Comparison of ENCODE assay signal across 10 cellular contexts in the genomic region with DNA sequence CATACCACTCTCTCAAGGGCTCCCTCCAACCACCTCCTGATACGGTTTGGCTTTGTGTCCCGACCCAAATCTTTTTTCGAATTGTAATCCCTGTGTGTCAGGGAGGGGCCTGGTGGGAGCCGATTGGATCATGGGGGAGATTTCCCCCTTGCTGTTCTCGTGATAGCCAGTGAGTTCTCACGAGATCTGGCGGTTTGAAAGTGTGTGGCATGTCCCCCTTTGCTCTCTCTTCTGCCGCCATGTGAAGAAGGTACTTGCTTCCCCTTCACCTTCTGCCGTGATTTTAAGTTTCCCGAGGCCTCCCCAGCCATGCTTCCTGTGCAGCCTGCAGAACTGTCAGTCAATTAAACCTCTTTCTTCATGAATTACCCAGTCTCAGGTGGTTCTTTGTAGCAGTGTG. TPM values are rescaled to one million over a fixed set of nuclear protein-coding genes. Genes with fewer than 3 reads are reported as not detected.
"Had no signal": no experiment of that assay in that cellular context is flagged by ENCODE, and none has a peak within 500 bp of the region (broad histone marks: within the 10 kb centered on the region; RNA-seq: fewer than 3 reads in every experiment).

No MANE protein-coding gene starts in this region.

- H3K4me1 ChIP-seq: HAP-1 had no signal

- H3K27ac Mint-ChIP-seq: HFFc6, IgD-negative memory B cell had no signal

- H3K9ac ChIP-seq: GM23248 had no signal

- ATAC-seq: HCT116 had no signal

- FAIRE-seq: H1 had no signal

- H3K27ac ChIP-seq: GM23248, HL-60 had no signal

- DNase-seq: GM23248, H7, HFFc6, KG1 had no signal

- H3K4me3 ChIP-seq: GM23248, HAP-1 had no signal

- H3K36me3 Mint-ChIP-seq: IgD-negative memory B cell had no signal

- H2AFZ ChIP-seq: GM23248 had no signal

- H3K4me3 Mint-ChIP-seq: HFFc6, IgD-negative memory B cell had no signal

- H3K9me3 ChIP-seq: HAP-1 had no signal

- H3K9me3 Mint-ChIP-seq: HFFc6 had no signal

- H3K36me3 ChIP-seq: HAP-1 had no signal

RNA-seq across cellular contexts. Expression of gene SLC15A1, which starts 34.7 kb away (rescaled TPM):
- total RNA-seq: GM23248, HFFc6, HT1080 had no signal
- polyA plus RNA-seq: GM23248, IgD-negative memory B cell had no signal
